In the genomic region with DNA sequence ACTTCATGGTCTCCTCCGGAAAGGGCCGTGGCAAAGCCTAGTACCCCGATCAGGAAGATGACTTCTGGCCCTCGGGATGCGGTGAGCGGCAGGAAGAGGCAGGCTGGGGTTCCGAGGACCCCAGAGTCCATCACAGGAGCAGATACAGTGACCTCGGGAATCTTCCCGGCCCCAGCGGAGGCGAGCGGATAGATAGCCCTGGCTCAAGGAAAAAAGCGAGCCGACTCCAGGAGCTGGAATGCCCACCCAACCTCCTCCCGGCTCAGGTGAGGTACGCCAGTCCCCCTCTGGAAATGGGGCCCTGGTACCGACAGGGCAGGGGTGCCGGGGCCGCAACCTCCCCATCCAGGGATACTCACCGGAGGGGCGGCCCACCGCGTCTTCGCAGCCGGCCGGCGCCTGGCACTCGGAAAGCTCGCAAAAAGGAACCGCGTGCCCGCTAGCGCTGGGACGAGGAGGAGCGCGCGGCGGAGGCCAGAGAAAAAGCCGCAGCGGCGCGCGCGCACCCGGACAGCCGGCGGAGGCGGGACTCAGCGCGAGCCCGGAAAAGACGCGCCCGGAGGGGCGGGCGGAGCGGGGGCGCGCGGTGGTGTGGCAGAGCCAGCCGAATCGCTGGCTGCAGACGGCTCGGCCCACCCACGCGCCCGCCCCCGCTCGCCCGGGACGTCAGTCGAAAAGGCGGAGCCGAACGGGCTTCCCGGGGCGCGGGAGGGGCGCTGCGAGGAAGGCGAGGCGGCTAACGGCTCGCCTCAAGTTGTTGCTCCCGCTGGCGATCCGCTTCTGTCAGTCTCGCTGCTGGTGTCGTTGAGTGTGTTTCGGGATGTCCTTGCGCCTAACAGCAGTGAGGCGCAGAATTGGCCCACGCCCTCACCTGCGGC, we compare ENCODE assay signal across 1 cellular context.
A peak's percentile ranks its signal among the peaks of the same experiment; 100 is the strongest.
TF ChIP-seq lines count a peak whose summit lies in the region.

A gene (minus strand): TSS at position 478 of the 878 bp plus-strand sequence. CDS start 49,894 bp downstream, outside the sequence.

TF ChIP-seq in K562, 482 proteins besides CTCF, POLR2A, EP300 and RAD21 (continued from another document and continues in another):
- peak; percentile 90 for TF ChIP-seq HMGN3 (IDR thresholded peaks at IDR 0.05; ENCODE audit: borderline replicate concordance, extremely low read depth, insufficient read length, low read depth, low read length)
- TF ChIP-seq, protein P1, sequence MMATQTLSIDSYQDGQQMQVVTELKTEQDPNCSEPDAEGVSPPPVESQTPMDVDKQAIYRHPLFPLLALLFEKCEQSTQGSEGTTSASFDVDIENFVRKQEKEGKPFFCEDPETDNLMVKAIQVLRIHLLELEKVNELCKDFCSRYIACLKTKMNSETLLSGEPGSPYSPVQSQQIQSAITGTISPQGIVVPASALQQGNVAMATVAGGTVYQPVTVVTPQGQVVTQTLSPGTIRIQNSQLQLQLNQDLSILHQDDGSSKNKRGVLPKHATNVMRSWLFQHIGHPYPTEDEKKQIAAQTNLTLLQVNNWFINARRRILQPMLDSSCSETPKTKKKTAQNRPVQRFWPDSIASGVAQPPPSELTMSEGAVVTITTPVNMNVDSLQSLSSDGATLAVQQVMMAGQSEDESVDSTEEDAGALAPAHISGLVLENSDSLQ (IDR thresholded peaks at IDR 0.05), result peak; percentile 63
- TF ChIP-seq RB1 (IDR thresholded peaks at IDR 0.05; ENCODE audit: low read depth), result 0 out of 2 replicates have a peak, but pooled peaks have one; percentile 36
- no peak for TF ChIP-seq ZNF668 (CRISPR knock-in tag; IDR thresholded peaks at IDR 0.05)
- TF ChIP-seq POLR2G (IDR thresholded peaks at IDR 0.05; ENCODE audit: low read depth, low read length), result peak; percentile 87
- TF ChIP-seq FOXK1 (CRISPR knock-in tag; IDR thresholded peaks at IDR 0.05; ENCODE audit: borderline replicate concordance), result peak; percentile 82; the same call in 1 of the 2 replicates
- TF ChIP-seq, protein P2, sequence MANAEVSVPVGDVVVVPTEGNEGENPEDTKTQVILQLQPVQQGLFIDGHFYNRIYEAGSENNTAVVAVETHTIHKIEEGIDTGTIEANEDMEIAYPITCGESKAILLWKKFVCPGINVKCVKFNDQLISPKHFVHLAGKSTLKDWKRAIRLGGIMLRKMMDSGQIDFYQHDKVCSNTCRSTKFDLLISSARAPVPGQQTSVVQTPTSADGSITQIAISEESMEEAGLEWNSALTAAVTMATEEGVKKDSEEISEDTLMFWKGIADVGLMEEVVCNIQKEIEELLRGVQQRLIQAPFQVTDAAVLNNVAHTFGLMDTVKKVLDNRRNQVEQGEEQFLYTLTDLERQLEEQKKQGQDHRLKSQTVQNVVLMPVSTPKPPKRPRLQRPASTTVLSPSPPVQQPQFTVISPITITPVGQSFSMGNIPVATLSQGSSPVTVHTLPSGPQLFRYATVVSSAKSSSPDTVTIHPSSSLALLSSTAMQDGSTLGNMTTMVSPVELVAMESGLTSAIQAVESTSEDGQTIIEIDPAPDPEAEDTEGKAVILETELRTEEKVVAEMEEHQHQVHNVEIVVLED (CRISPR knock-in tag; IDR thresholded peaks at IDR 0.05), result peak; percentile 38; the same call in 1 of the 2 replicates
- peak; percentile 40 for TF ChIP-seq TBP (optimal IDR thresholded peaks at IDR 0.05; ENCODE audit: low read depth, low read length)
- TF ChIP-seq, protein P3, sequence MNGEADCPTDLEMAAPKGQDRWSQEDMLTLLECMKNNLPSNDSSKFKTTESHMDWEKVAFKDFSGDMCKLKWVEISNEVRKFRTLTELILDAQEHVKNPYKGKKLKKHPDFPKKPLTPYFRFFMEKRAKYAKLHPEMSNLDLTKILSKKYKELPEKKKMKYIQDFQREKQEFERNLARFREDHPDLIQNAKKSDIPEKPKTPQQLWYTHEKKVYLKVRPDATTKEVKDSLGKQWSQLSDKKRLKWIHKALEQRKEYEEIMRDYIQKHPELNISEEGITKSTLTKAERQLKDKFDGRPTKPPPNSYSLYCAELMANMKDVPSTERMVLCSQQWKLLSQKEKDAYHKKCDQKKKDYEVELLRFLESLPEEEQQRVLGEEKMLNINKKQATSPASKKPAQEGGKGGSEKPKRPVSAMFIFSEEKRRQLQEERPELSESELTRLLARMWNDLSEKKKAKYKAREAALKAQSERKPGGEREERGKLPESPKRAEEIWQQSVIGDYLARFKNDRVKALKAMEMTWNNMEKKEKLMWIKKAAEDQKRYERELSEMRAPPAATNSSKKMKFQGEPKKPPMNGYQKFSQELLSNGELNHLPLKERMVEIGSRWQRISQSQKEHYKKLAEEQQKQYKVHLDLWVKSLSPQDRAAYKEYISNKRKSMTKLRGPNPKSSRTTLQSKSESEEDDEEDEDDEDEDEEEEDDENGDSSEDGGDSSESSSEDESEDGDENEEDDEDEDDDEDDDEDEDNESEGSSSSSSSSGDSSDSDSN (IDR thresholded peaks at IDR 0.05; ENCODE audit: borderline replicate concordance in 1 of 2, low read depth in 2 of 2, low read length in 2 of 2), result 0 out of 4 replicates have a peak, but pooled peaks of 1 of the 2 experiments have one; percentile 21
- TF ChIP-seq GTF2A2 (tag; IDR thresholded peaks at IDR 0.05), result no peak
- TF ChIP-seq, protein P4, sequence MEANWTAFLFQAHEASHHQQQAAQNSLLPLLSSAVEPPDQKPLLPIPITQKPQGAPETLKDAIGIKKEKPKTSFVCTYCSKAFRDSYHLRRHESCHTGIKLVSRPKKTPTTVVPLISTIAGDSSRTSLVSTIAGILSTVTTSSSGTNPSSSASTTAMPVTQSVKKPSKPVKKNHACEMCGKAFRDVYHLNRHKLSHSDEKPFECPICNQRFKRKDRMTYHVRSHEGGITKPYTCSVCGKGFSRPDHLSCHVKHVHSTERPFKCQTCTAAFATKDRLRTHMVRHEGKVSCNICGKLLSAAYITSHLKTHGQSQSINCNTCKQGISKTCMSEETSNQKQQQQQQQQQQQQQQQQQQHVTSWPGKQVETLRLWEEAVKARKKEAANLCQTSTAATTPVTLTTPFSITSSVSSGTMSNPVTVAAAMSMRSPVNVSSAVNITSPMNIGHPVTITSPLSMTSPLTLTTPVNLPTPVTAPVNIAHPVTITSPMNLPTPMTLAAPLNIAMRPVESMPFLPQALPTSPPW (CRISPR knock-in tag; IDR thresholded peaks at IDR 0.05), result peak; percentile 78
- no peak for TF ChIP-seq THRAP3 (IDR thresholded peaks at IDR 0.05; ENCODE audit: borderline replicate concordance)
- no peak for TF ChIP-seq HDGF (IDR thresholded peaks at IDR 0.05)
- TF ChIP-seq, protein P5, sequence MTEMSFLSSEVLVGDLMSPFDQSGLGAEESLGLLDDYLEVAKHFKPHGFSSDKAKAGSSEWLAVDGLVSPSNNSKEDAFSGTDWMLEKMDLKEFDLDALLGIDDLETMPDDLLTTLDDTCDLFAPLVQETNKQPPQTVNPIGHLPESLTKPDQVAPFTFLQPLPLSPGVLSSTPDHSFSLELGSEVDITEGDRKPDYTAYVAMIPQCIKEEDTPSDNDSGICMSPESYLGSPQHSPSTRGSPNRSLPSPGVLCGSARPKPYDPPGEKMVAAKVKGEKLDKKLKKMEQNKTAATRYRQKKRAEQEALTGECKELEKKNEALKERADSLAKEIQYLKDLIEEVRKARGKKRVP (CRISPR knock-in tag; IDR thresholded peaks at IDR 0.05), result no peak
- peak; percentile 76 for TF ChIP-seq ZNF232 (CRISPR knock-in tag; IDR thresholded peaks at IDR 0.05)
- peak; percentile 41; the same call in 1 of the 2 replicates for TF ChIP-seq ELF1 (tag; IDR thresholded peaks at IDR 0.05)
- no peak for TF ChIP-seq ATF1 (CRISPR knock-in tag; IDR thresholded peaks at IDR 0.05)
- TF ChIP-seq ATF1 (tag; IDR thresholded peaks at IDR 0.05), result peak; percentile 75
- TF ChIP-seq TEAD1 (CRISPR knock-in tag; IDR thresholded peaks at IDR 0.05), result 0 out of 4 replicates have a peak, but pooled peaks of 1 of the 2 experiments have one; percentile 39
- peak; percentile 55; the same call in 1 of the 2 replicates for TF ChIP-seq ZBTB7A (IDR thresholded peaks at IDR 0.05; ENCODE audit: borderline replicate concordance, control insufficient read depth, low read depth, low read length)
- TF ChIP-seq ZNF431 (CRISPR knock-in tag; IDR thresholded peaks at IDR 0.05), result 0 out of 2 replicates have a peak, but pooled peaks have one; percentile 46
- TF ChIP-seq SIN3A (IDR thresholded peaks at IDR 0.05; ENCODE audit: borderline replicate concordance in 2 of 2, control insufficient read depth in 1 of 2, low read depth in 2 of 2, low read length in 2 of 2), result 0 out of 4 replicates have a peak, but pooled peaks of 1 of the 2 experiments have one; percentile 57
- TF ChIP-seq, protein P6, sequence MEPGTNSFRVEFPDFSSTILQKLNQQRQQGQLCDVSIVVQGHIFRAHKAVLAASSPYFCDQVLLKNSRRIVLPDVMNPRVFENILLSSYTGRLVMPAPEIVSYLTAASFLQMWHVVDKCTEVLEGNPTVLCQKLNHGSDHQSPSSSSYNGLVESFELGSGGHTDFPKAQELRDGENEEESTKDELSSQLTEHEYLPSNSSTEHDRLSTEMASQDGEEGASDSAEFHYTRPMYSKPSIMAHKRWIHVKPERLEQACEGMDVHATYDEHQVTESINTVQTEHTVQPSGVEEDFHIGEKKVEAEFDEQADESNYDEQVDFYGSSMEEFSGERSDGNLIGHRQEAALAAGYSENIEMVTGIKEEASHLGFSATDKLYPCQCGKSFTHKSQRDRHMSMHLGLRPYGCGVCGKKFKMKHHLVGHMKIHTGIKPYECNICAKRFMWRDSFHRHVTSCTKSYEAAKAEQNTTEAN (CRISPR knock-in tag; IDR thresholded peaks at IDR 0.05), result 0 out of 2 replicates have a peak, but pooled peaks have one; percentile 46
- peak; percentile 10; the same call in 1 of the 2 replicates for TF ChIP-seq CEBPG (CRISPR knock-in tag; IDR thresholded peaks at IDR 0.05)
- TF ChIP-seq CEBPG (tag; conservative IDR thresholded peaks at IDR 0.05 in 1 of 2, IDR thresholded peaks at IDR 0.05 in 1 of 2), result no peak
- TF ChIP-seq, protein P7, sequence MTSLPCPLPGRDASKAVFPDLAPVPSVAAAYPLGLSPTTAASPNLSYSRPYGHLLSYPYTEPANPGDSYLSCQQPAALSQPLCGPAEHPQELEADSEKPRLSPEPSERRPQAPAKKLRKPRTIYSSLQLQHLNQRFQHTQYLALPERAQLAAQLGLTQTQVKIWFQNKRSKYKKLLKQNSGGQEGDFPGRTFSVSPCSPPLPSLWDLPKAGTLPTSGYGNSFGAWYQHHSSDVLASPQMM (CRISPR knock-in tag; IDR thresholded peaks at IDR 0.05), result no peak
- TF ChIP-seq, protein P8, sequence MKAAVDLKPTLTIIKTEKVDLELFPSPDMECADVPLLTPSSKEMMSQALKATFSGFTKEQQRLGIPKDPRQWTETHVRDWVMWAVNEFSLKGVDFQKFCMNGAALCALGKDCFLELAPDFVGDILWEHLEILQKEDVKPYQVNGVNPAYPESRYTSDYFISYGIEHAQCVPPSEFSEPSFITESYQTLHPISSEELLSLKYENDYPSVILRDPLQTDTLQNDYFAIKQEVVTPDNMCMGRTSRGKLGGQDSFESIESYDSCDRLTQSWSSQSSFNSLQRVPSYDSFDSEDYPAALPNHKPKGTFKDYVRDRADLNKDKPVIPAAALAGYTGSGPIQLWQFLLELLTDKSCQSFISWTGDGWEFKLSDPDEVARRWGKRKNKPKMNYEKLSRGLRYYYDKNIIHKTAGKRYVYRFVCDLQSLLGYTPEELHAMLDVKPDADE (conservative IDR thresholded peaks at IDR 0.05; ENCODE audit: control insufficient read depth, low read depth, low read length), result 0 out of 2 replicates have a peak, but pooled peaks have one; percentile 44
- TF ChIP-seq KDM5B (IDR thresholded peaks at IDR 0.05; ENCODE audit: insufficient replicate concordance, low read depth, low read length), result peak; percentile 76
- no peak for TF ChIP-seq ZNF347 (CRISPR knock-in tag; IDR thresholded peaks at IDR 0.05; ENCODE audit: low read depth)
- TF ChIP-seq RCOR1 (IDR thresholded peaks at IDR 0.05; ENCODE audit: borderline replicate concordance in 1 of 2, low read depth in 2 of 2, low read length in 2 of 2), result no peak
- TF ChIP-seq RBBP5 (IDR thresholded peaks at IDR 0.05; ENCODE audit: borderline replicate concordance, insufficient read depth, low read length, poor library complexity, severe bottlenecking), result peak; percentile 63
- TF ChIP-seq, protein P9, sequence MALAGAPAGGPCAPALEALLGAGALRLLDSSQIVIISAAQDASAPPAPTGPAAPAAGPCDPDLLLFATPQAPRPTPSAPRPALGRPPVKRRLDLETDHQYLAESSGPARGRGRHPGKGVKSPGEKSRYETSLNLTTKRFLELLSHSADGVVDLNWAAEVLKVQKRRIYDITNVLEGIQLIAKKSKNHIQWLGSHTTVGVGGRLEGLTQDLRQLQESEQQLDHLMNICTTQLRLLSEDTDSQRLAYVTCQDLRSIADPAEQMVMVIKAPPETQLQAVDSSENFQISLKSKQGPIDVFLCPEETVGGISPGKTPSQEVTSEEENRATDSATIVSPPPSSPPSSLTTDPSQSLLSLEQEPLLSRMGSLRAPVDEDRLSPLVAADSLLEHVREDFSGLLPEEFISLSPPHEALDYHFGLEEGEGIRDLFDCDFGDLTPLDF (CRISPR knock-in tag; IDR thresholded peaks at IDR 0.05), result 0 out of 2 replicates have a peak, but pooled peaks have one; percentile 34
- peak; percentile 74 for TF ChIP-seq HNRNPL (IDR thresholded peaks at IDR 0.05; ENCODE audit: low read depth, low read length)
- TF ChIP-seq STAT5A (IDR thresholded peaks at IDR 0.05; ENCODE audit: borderline replicate concordance, low read length), result no peak
- TF ChIP-seq KAT7 (CRISPR knock-in tag; IDR thresholded peaks at IDR 0.05; ENCODE audit: borderline replicate concordance), result peak; percentile 37; the same call in 1 of the 2 replicates
- TF ChIP-seq, protein P10, sequence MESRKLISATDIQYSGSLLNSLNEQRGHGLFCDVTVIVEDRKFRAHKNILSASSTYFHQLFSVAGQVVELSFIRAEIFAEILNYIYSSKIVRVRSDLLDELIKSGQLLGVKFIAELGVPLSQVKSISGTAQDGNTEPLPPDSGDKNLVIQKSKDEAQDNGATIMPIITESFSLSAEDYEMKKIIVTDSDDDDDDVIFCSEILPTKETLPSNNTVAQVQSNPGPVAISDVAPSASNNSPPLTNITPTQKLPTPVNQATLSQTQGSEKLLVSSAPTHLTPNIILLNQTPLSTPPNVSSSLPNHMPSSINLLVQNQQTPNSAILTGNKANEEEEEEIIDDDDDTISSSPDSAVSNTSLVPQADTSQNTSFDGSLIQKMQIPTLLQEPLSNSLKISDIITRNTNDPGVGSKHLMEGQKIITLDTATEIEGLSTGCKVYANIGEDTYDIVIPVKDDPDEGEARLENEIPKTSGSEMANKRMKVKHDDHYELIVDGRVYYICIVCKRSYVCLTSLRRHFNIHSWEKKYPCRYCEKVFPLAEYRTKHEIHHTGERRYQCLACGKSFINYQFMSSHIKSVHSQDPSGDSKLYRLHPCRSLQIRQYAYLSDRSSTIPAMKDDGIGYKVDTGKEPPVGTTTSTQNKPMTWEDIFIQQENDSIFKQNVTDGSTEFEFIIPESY (CRISPR knock-in tag; IDR thresholded peaks at IDR 0.05), result peak; percentile 34; the same call in 1 of the 2 replicates
- peak; percentile 47; the same call in 1 of the 2 replicates for TF ChIP-seq ATF7 (IDR thresholded peaks at IDR 0.05)
- peak; percentile 36; the same call in 1 of the 2 replicates for TF ChIP-seq CBX5 (IDR thresholded peaks at IDR 0.05; ENCODE audit: borderline replicate concordance, low read depth)
- peak; percentile 89 for TF ChIP-seq L3MBTL2 (IDR thresholded peaks at IDR 0.05)
- TF ChIP-seq FIP1L1 (IDR thresholded peaks at IDR 0.05; ENCODE audit: low read depth, low read length, poor library complexity, severe bottlenecking), result peak; percentile 37
- TF ChIP-seq GABPB1 (CRISPR knock-in tag; IDR thresholded peaks at IDR 0.05), result peak; percentile 31
- no peak; the same call in 1 of the 2 replicates for TF ChIP-seq CREB1 (IDR thresholded peaks at IDR 0.05)
- TF ChIP-seq CREB1 (CRISPR knock-in tag; IDR thresholded peaks at IDR 0.05), result peak; percentile 58
